9 cellular contexts compared by ENCODE assay signal in genomic region chr16:17469742-17470001, GRCh38. TPM values are rescaled to one million over a fixed set of nuclear protein-coding genes. Genes with fewer than 3 reads are reported as not detected.
DNase-seq lines count a peak whose midpoint lies in the region; ATAC-seq and TF ChIP-seq lines count a peak whose summit lies in the region.
"Had no signal": no experiment of that assay in that cellular context is flagged by ENCODE, and none has a peak within 500 bp of the region (broad histone marks: within the 10 kb centered on the region; RNA-seq: fewer than 3 reads in every experiment).

No MANE protein-coding gene starts in this region.

- peaks cover 44% of the 10 kb centered on the region for H3K36me3 Mint-ChIP-seq in activated CD4-positive, alpha-beta T cell treated with anti-CD3 and anti-CD28 coated beads, Interleukin-2, amount 10 ng/mL, durations not matched to agents 7 days and 5 days (ENCODE audit: low read depth)
- H3K36me3 Mint-ChIP-seq in activated naive CD8-positive, alpha-beta T cell treated with anti-CD3 and anti-CD28 coated beads for 36 hours, result peaks cover 2% of the 10 kb centered on the region

- under 1% methylated on average over 7 of the region's 7 CpGs for WGBS in thymus

- H3K4me1 ChIP-seq in lower lobe of right lung (peaks cover 35% of the 10 kb centered on the region), thymus (ENCODE audit: control insufficient read depth, insufficient read depth, low read length) (peaks cover 12% of the 10 kb centered on the region)

- POLR2A ChIA-PET in activated CD4-positive, alpha-beta T cell treated with anti-CD3 and anti-CD28 coated beads, Interleukin-2, amount 10 ng/mL, durations not matched to agents 7 days and 5 days (lab: Charles Lee), result no interaction called here

- TF ChIP-seq CTCF in lower lobe of right lung (IDR thresholded peaks at IDR 0.05), result no peak

- intact Hi-C loops in lower lobe of right lung (cut with DNase I), result no loop called here

- peak overlapping the region; percentile 89 for H3K4me3 Mint-ChIP-seq in activated CD4-positive, alpha-beta T cell treated with anti-CD3 and anti-CD28 coated beads, Interleukin-2, amount 10 ng/mL, durations not matched to agents 7 days and 5 days
- H3K4me3 Mint-ChIP-seq in activated naive CD8-positive, alpha-beta T cell treated with anti-CD3 and anti-CD28 coated beads for 36 hours, result peak overlapping the region; percentile 81

- H3K27ac Mint-ChIP-seq in activated CD4-positive, alpha-beta T cell treated with anti-CD3 and anti-CD28 coated beads, Interleukin-2, amount 10 ng/mL, durations not matched to agents 7 days and 5 days, result peak overlapping the region; percentile 78
- H3K27ac Mint-ChIP-seq in activated naive CD8-positive, alpha-beta T cell treated with anti-CD3 and anti-CD28 coated beads for 36 hours, result peak overlapping the region; percentile 2

- H3K27me3 Mint-ChIP-seq in activated CD4-positive, alpha-beta T cell treated with anti-CD3 and anti-CD28 coated beads, Interleukin-2, amount 10 ng/mL, durations not matched to agents 7 days and 5 days, result peaks cover 2% of the 10 kb centered on the region
- no peaks in the 10 kb centered on the region for H3K27me3 Mint-ChIP-seq in activated naive CD8-positive, alpha-beta T cell treated with anti-CD3 and anti-CD28 coated beads for 36 hours

- H3K27me3 ChIP-seq in lower lobe of right lung (ENCODE audit: low read depth) (peaks cover 18% of the 10 kb centered on the region), thymus (ENCODE audit: control insufficient read depth, insufficient read depth) (no peaks in the 10 kb centered on the region)

- no peaks in the 10 kb centered on the region for H3K36me3 ChIP-seq in lower lobe of right lung
- H3K36me3 ChIP-seq in thymus (ENCODE audit: control insufficient read depth, insufficient read depth), result no peaks in the 10 kb centered on the region

- H3K27ac ChIP-seq in lower lobe of right lung (no peak overlapping the region), thymus (ENCODE audit: low read depth) (no peak overlapping the region)

- no peaks in the 10 kb centered on the region for H3K9me3 ChIP-seq in lower lobe of right lung
- no peaks in the 10 kb centered on the region for H3K9me3 ChIP-seq in thymus (ENCODE audit: control insufficient read depth)

- DNase-seq in activated CD4-positive, alpha-beta T cell treated with anti-CD3 and anti-CD28 coated beads, Interleukin-2, amount 10 ng/mL, durations not matched to agents 7 days and 5 days, result peak; percentile 12
- no peak for DNase-seq in activated CD4-positive, alpha-beta T cell treated with anti-CD3 and anti-CD28 coated beads, Interleukin-2, amount 50 U/mL, for 48 hours
- no peak for DNase-seq in activated naive CD8-positive, alpha-beta T cell treated with anti-CD3 and anti-CD28 coated beads for 36 hours
- DNase-seq in lower lobe of right lung, result no peak
- DNase-seq in NOMO-1 treated with DMSO at 0.1 percent for 48 hours (lab: John Stamatoyannopoulos, UW; ENCODE audit: unreplicated experiment), result no peak
- DNase-seq: DMS153 had no signal

- CTCF ChIA-PET in activated CD4-positive, alpha-beta T cell treated with anti-CD3 and anti-CD28 coated beads, Interleukin-2, amount 10 ng/mL, durations not matched to agents 7 days and 5 days (lab: Charles Lee), result interaction anchor here (1.3 to 1.5 kb wide), 2 partner anchors 110 to 117 kb away, joined by 3 to 4 read pairs; no protein-coding TSS in a partner anchor

- H3K4me1 Mint-ChIP-seq in activated CD4-positive, alpha-beta T cell treated with anti-CD3 and anti-CD28 coated beads, Interleukin-2, amount 10 ng/mL, durations not matched to agents 7 days and 5 days, result peaks cover 60% of the 10 kb centered on the region
- peaks cover 51% of the 10 kb centered on the region for H3K4me1 Mint-ChIP-seq in activated naive CD8-positive, alpha-beta T cell treated with anti-CD3 and anti-CD28 coated beads for 36 hours

- ATAC-seq in lower lobe of right lung (no peak), HG02610 (IDR thresholded peaks at IDR 0.05; ENCODE audit: unreplicated experiment) (no peak), GM18870 (IDR thresholded peaks at IDR 0.05; ENCODE audit: unreplicated experiment) (no peak)

- H3K4me3 ChIP-seq in lower lobe of right lung (peak overlapping the region; percentile 68), thymus (ENCODE audit: low read length) (peak overlapping the region; percentile 83)

- no peaks in the 10 kb centered on the region for H3K9me3 Mint-ChIP-seq in activated CD4-positive, alpha-beta T cell treated with anti-CD3 and anti-CD28 coated beads, Interleukin-2, amount 10 ng/mL, durations not matched to agents 7 days and 5 days
- H3K9me3 Mint-ChIP-seq in activated naive CD8-positive, alpha-beta T cell treated with anti-CD3 and anti-CD28 coated beads for 36 hours, result no peaks in the 10 kb centered on the region

RNA-seq across cellular contexts. Expression of gene XYLT1, which starts 1.1 kb away (rescaled TPM):
- total RNA-seq in activated CD4-positive, alpha-beta T cell treated with anti-CD3 and anti-CD28 coated beads, Interleukin-2, amount 10 ng/mL, durations not matched to agents 7 days and 5 days, result 10 to 100 TPM; 46.6 to 50.1 TPM
- 1 to 10 TPM; 4.1 to 4.6 TPM for total RNA-seq in activated naive CD8-positive, alpha-beta T cell treated with anti-CD3 and anti-CD28 coated beads for 36 hours
- 9.0 TPM for total RNA-seq in lower lobe of right lung
- 2.2 TPM for polyA plus RNA-seq in thymus
